In the genomic region with DNA sequence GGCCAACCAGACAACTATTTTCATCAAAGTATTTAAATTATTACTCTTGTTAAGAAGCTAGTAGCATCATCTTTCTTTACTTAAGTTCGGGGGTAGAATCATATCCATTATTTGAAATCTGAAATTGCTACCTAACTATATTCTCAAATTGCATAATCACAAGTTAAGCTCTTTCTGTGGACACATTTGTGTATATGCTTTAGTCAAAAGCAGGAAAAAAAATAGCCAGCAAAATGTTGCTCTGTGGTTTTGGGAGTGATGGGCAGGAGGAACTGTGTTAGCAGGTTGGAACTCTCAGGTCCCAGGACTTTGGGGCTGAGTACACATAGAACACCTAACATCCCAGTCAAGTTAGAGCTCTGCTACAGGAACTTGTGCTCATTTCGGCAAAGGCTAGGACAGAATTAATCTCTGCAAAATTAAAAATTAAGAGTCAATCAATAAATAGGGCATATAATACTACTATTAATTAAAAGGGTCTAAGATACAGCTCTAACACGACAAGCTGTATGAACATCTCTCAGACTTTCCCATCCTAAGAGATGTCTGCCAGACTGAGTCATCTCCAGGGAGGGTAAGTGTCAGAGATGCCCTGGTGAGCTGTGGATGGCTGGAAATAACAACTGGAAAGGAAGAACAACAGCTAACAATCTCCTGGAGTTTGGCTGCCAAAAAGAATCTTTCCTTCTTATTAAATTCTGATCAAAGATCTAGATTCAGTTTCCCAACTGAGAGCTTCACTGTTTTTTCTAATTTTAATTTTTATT, we compare ENCODE assay signal across 18 cellular contexts.
A peak's percentile ranks its signal among the peaks of the same experiment; 100 is the strongest.
DNase-seq lines count a peak whose midpoint lies in the region; ATAC-seq and TF ChIP-seq lines count a peak whose summit lies in the region.
"Had no signal": no experiment of that assay in that cellular context is flagged by ENCODE, and none has a peak within 500 bp of the region (broad histone marks: within the 10 kb centered on the region; RNA-seq: fewer than 3 reads in every experiment).

No MANE protein-coding gene starts in this region.

- H3K4me3 ChIP-seq in choroid plexus epithelial cell (ENCODE audit: low read depth, low read length), result no peak overlapping the region

- TF ChIP-seq CTCF in choroid plexus epithelial cell (conservative IDR thresholded peaks at IDR 0.05; ENCODE audit: low read depth, low read length), result no peak

- DNase-seq in AG20443 (ENCODE audit: low spot score) (peak; percentile 67), LHCN-M2 (ENCODE audit: low read depth) (peak; percentile 75), choroid plexus epithelial cell (ENCODE audit: low read depth) (peak; percentile 82), myocyte (ENCODE audit: low read depth) (peak; percentile 70), NCI-H128 (lab: John Stamatoyannopoulos, UW; ENCODE audit: unreplicated experiment) (no peak), hippocampal formation (lab: John Stamatoyannopoulos, UW) (no peak)
- no peak for DNase-seq in central memory CD4-positive, alpha-beta T cell
- DNase-seq: activated CD4-positive, alpha-beta T cell treated with anti-CD3 and anti-CD28 coated beads, Interleukin-2, amount 50 U/mL, for 48 hours; activated naive CD4-positive, alpha-beta T cell treated with anti-CD3 and anti-CD28 coated beads, Interleukin-2, amount 10 ng/mL, durations not matched to agents 7 days and 5 days; activated T-cell treated with anti-CD3 and anti-CD28 coated beads, Interleukin-2, amount 50 U/mL, for 1 hour; H9; head of caudate nucleus; islet precursor cell; NCI-H2227 treated with DMSO at 0.1 percent for 48 hours; NK-92 treated with Interleukin-12 subunit alpha and Interleukin-12 subunit beta, amount 100 ng/mL, for 24 hours; substantia nigra had no signal

- no peak for ATAC-seq in GM18868 (IDR thresholded peaks at IDR 0.05; ENCODE audit: unreplicated experiment)
- ATAC-seq: esophagus mucosa had no signal

Comparison
In these comparisons a context has a peak if more than half of its experiments do, and no peak if none do; other contexts are left out.
1. DNase-seq: peak in AG20443 (single experiment), LHCN-M2 (single experiment), choroid plexus epithelial cell (single experiment) and myocyte (single experiment); none in NCI-H128 (single experiment), hippocampal formation (0 of 2) and central memory CD4-positive, alpha-beta T cell (single experiment).